Comparison of ENCODE assay signal across 3 cellular contexts in the genomic region with DNA sequence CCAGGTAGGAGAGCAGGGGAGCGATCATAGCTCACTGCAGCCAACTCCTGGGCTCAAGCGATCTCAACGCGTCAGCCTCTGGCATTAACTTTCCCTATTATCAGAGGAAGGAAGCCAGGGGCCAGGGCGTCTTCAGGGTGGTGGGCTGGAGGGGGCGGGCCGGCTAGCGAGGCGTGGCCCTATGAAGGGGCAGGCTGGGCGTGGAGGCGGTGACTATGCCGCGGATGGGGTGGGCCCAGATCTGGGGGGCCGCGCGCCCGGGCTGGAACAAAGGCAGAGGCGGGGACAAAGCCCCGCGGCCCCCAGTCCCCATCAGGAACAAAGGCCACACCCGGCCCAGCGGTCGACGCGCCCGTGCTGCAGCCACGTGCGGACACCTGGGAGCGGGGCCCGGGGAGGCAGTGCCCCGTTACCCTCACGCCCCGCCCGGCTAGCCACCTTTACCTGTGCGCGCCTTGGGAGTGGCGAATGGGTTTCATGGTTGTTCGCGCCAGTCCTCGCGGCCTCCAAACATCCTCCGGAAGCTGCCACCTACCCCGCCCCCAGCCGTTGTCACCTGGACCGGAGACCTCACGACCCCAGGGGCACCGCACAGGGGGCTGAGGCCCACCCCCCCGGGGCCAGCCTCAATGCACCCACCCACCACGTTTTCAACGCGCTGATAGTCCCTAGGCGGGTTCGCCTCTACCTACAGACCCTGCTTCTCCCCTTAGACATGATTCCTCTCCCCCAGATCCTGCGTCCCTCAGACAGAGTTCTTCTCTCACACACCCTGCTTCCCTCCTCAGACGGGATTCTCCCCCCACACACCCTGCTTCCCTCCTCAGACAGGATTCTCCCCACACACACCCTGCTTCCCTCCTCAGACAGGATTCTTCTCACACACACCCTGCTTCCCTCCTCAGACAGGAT.
A peak's percentile ranks its signal among the peaks of the same experiment; 100 is the strongest.
TF ChIP-seq lines count a peak whose summit lies in the region.

No MANE protein-coding gene starts in this region.

TF ChIP-seq in GM23338, 12 proteins besides CTCF, POLR2A, EP300 and RAD21:
- TF ChIP-seq EZH2phosphoT487 (IDR thresholded peaks at IDR 0.05; ENCODE audit: unreplicated experiment) (no peak), NANOG (IDR thresholded peaks at IDR 0.05; ENCODE audit: borderline replicate concordance) (no peak), POLR2AphosphoS5 (IDR thresholded peaks at IDR 0.05; ENCODE audit: low read depth) (peak; percentile 80), ZNF114 (CRISPR knock-in tag; IDR thresholded peaks at IDR 0.05) (no peak), CREB1 (CRISPR knock-in tag; IDR thresholded peaks at IDR 0.05; ENCODE audit: low read depth) (peak; percentile 10; the same call in 1 of the 2 replicates)
- TF ChIP-seq, protein P1, sequence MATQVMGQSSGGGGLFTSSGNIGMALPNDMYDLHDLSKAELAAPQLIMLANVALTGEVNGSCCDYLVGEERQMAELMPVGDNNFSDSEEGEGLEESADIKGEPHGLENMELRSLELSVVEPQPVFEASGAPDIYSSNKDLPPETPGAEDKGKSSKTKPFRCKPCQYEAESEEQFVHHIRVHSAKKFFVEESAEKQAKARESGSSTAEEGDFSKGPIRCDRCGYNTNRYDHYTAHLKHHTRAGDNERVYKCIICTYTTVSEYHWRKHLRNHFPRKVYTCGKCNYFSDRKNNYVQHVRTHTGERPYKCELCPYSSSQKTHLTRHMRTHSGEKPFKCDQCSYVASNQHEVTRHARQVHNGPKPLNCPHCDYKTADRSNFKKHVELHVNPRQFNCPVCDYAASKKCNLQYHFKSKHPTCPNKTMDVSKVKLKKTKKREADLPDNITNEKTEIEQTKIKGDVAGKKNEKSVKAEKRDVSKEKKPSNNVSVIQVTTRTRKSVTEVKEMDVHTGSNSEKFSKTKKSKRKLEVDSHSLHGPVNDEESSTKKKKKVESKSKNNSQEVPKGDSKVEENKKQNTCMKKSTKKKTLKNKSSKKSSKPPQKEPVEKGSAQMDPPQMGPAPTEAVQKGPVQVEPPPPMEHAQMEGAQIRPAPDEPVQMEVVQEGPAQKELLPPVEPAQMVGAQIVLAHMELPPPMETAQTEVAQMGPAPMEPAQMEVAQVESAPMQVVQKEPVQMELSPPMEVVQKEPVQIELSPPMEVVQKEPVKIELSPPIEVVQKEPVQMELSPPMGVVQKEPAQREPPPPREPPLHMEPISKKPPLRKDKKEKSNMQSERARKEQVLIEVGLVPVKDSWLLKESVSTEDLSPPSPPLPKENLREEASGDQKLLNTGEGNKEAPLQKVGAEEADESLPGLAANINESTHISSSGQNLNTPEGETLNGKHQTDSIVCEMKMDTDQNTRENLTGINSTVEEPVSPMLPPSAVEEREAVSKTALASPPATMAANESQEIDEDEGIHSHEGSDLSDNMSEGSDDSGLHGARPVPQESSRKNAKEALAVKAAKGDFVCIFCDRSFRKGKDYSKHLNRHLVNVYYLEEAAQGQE (IDR thresholded peaks at IDR 0.05; ENCODE audit: unreplicated experiment), result no peak
- TF ChIP-seq, protein P2, sequence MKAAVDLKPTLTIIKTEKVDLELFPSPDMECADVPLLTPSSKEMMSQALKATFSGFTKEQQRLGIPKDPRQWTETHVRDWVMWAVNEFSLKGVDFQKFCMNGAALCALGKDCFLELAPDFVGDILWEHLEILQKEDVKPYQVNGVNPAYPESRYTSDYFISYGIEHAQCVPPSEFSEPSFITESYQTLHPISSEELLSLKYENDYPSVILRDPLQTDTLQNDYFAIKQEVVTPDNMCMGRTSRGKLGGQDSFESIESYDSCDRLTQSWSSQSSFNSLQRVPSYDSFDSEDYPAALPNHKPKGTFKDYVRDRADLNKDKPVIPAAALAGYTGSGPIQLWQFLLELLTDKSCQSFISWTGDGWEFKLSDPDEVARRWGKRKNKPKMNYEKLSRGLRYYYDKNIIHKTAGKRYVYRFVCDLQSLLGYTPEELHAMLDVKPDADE (IDR thresholded peaks at IDR 0.05), result peak; percentile 64

TF ChIP-seq in H1, 55 proteins besides CTCF, POLR2A, EP300 and RAD21 (continues in another document):
- TF ChIP-seq SIX5 (IDR thresholded peaks at IDR 0.05; ENCODE audit: low read depth, low read length) (no peak), RBBP5 (IDR thresholded peaks at IDR 0.05; ENCODE audit: borderline replicate concordance, low read depth, low read length) (peak; percentile 46; the same call in 1 of the 2 replicates), TAF1 (IDR thresholded peaks at IDR 0.05; ENCODE audit: low read depth, low read length) (peak; percentile 70), TAF7 (optimal IDR thresholded peaks at IDR 0.05; ENCODE audit: borderline replicate concordance, low read depth, low read length) (peak; percentile 61), YY1 (IDR thresholded peaks at IDR 0.05; ENCODE audit: low read depth, low read length) (no peak), BRCA1 (IDR thresholded peaks at IDR 0.05; ENCODE audit: low read depth, low read length) (no peak), CREB1 (IDR thresholded peaks at IDR 0.05) (no peak), GABPA (IDR thresholded peaks at IDR 0.05; ENCODE audit: borderline replicate concordance, insufficient read depth, low read length) (no peak), MAFK (IDR thresholded peaks at IDR 0.05; ENCODE audit: low read depth, low read length) (no peak), SAP30 (IDR thresholded peaks at IDR 0.05; ENCODE audit: insufficient read depth, insufficient replicate concordance, low read length) (no peak), SP4 (IDR thresholded peaks at IDR 0.05; ENCODE audit: low read length) (no peak; the same call in 1 of the 2 replicates), SIN3A (conservative IDR thresholded peaks at IDR 0.05 in 1 of 2, IDR thresholded peaks at IDR 0.05 in 1 of 2; ENCODE audit: low read depth in 1 of 2, low read length in 2 of 2) (0 out of 4 replicates have a peak, but pooled peaks of 1 of the 2 experiments have one; percentile 18), TBP (IDR thresholded peaks at IDR 0.05; ENCODE audit: low read depth, low read length) (peak; percentile 76), SRF (IDR thresholded peaks at IDR 0.05; ENCODE audit: low read depth, low read length) (no peak), CTBP2 (IDR thresholded peaks at IDR 0.05; ENCODE audit: borderline replicate concordance, insufficient read depth, insufficient read length, low read length) (no peak), FOSL1 (IDR thresholded peaks at IDR 0.05; ENCODE audit: insufficient read depth, low read depth, low read length) (no peak), RNF2 (IDR thresholded peaks at IDR 0.05; ENCODE audit: borderline replicate concordance, low read depth, low read length, missing control alignments, poor library complexity, severe bottlenecking) (no peak), POU5F1 (IDR thresholded peaks at IDR 0.05; ENCODE audit: low read depth, low read length) (no peak), CEBPB (IDR thresholded peaks at IDR 0.05; ENCODE audit: low read depth, low read length) (no peak), ASH2L (IDR thresholded peaks at IDR 0.05; ENCODE audit: low read length) (no peak), NRF1 (IDR thresholded peaks at IDR 0.05; ENCODE audit: low read depth, low read length) (no peak), HDAC6 (IDR thresholded peaks at IDR 0.05; ENCODE audit: low read depth, low read length) (no peak), ZNF274 (IDR thresholded peaks at IDR 0.05; ENCODE audit: borderline replicate concordance, extremely low read depth, low read length) (no peak), NANOG (IDR thresholded peaks at IDR 0.05; ENCODE audit: insufficient read depth, low read depth, low read length, poor library complexity, severe bottlenecking) (no peak), EZH2 (IDR thresholded peaks at IDR 0.05; ENCODE audit: low read depth, low read length, severe bottlenecking) (no peak), TCF12 (IDR thresholded peaks at IDR 0.05; ENCODE audit: low read depth, low read length) (0 out of 2 replicates have a peak, but pooled peaks have one; percentile 3), JUND (IDR thresholded peaks at IDR 0.05; ENCODE audit: low read length) (no peak), CBX8 (IDR thresholded peaks at IDR 0.05; ENCODE audit: borderline replicate concordance, low read depth, low read length) (no peak), SP2 (IDR thresholded peaks at IDR 0.05; ENCODE audit: low read length) (no peak), SUZ12 (IDR thresholded peaks at IDR 0.05; ENCODE audit: low read length) (no peak), HDAC2 (IDR thresholded peaks at IDR 0.05; ENCODE audit: borderline replicate concordance in 1 of 2, low read depth in 2 of 2, low read length in 2 of 2) (no peak)
- TF ChIP-seq, protein P3, sequence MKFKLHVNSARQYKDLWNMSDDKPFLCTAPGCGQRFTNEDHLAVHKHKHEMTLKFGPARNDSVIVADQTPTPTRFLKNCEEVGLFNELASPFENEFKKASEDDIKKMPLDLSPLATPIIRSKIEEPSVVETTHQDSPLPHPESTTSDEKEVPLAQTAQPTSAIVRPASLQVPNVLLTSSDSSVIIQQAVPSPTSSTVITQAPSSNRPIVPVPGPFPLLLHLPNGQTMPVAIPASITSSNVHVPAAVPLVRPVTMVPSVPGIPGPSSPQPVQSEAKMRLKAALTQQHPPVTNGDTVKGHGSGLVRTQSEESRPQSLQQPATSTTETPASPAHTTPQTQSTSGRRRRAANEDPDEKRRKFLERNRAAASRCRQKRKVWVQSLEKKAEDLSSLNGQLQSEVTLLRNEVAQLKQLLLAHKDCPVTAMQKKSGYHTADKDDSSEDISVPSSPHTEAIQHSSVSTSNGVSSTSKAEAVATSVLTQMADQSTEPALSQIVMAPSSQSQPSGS (IDR thresholded peaks at IDR 0.05; ENCODE audit: low read length), result no peak

TF ChIP-seq in neural cell, 6 proteins besides CTCF, POLR2A, EP300 and RAD21:
- TF ChIP-seq, protein P1 (IDR thresholded peaks at IDR 0.05; ENCODE audit: borderline replicate concordance), result no peak
- TF ChIP-seq EZH2 (IDR thresholded peaks at IDR 0.05; ENCODE audit: borderline replicate concordance, insufficient read depth, low read length, poor library complexity, severe bottlenecking), result no peak
- TF ChIP-seq MXI1 (conservative IDR thresholded peaks at IDR 0.05; ENCODE audit: poor library complexity, severe bottlenecking), result peak; percentile 20
- TF ChIP-seq TAF1 (IDR thresholded peaks at IDR 0.05; ENCODE audit: low read depth), result no peak
- no peak for TF ChIP-seq POLR2AphosphoS5 (IDR thresholded peaks at IDR 0.05)
- TF ChIP-seq SMC3 (conservative IDR thresholded peaks at IDR 0.05; ENCODE audit: poor library complexity), result no peak
